Comparison of ENCODE assay signal across 1 cellular context in genomic region chr19:522726-523125, GRCh38.
TF ChIP-seq lines count a peak whose summit lies in the region.

No MANE protein-coding gene starts in this region.

TF ChIP-seq in H1, 55 proteins besides CTCF, POLR2A, EP300 and RAD21:
- TF ChIP-seq TEAD4 (IDR thresholded peaks at IDR 0.05; ENCODE audit: low read depth, low read length) (no peak), SIN3A (conservative IDR thresholded peaks at IDR 0.05 in 1 of 2, IDR thresholded peaks at IDR 0.05 in 1 of 2; ENCODE audit: low read depth in 1 of 2, low read length in 2 of 2) (no peak), CHD1 (IDR thresholded peaks at IDR 0.05; ENCODE audit: low read depth, low read length) (no peak), SP2 (IDR thresholded peaks at IDR 0.05; ENCODE audit: low read length) (no peak), BACH1 (IDR thresholded peaks at IDR 0.05; ENCODE audit: low read length) (no peak), CREB1 (IDR thresholded peaks at IDR 0.05) (no peak), SRF (IDR thresholded peaks at IDR 0.05; ENCODE audit: low read depth, low read length) (no peak), CBX8 (IDR thresholded peaks at IDR 0.05; ENCODE audit: borderline replicate concordance, low read depth, low read length) (no peak), YY1 (IDR thresholded peaks at IDR 0.05; ENCODE audit: low read depth, low read length) (no peak), SAP30 (IDR thresholded peaks at IDR 0.05; ENCODE audit: insufficient read depth, insufficient replicate concordance, low read length) (no peak), NRF1 (IDR thresholded peaks at IDR 0.05; ENCODE audit: low read depth, low read length) (no peak), TCF12 (IDR thresholded peaks at IDR 0.05; ENCODE audit: low read depth, low read length) (no peak), RNF2 (IDR thresholded peaks at IDR 0.05; ENCODE audit: borderline replicate concordance, low read depth, low read length, missing control alignments, poor library complexity, severe bottlenecking) (no peak), POU5F1 (IDR thresholded peaks at IDR 0.05; ENCODE audit: low read depth, low read length) (no peak), CTBP2 (IDR thresholded peaks at IDR 0.05; ENCODE audit: borderline replicate concordance, insufficient read depth, insufficient read length, low read length) (no peak), GTF2F1 (IDR thresholded peaks at IDR 0.05; ENCODE audit: borderline replicate concordance, low read depth, low read length) (no peak)
- TF ChIP-seq, protein P1, sequence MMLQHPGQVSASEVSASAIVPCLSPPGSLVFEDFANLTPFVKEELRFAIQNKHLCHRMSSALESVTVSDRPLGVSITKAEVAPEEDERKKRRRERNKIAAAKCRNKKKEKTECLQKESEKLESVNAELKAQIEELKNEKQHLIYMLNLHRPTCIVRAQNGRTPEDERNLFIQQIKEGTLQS (IDR thresholded peaks at IDR 0.05; ENCODE audit: insufficient read depth, low read depth, low read length): no peak
- TF ChIP-seq, protein P2, sequence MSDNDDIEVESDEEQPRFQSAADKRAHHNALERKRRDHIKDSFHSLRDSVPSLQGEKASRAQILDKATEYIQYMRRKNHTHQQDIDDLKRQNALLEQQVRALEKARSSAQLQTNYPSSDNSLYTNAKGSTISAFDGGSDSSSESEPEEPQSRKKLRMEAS (IDR thresholded peaks at IDR 0.05): no peak
